ENCODE assay signal across 27 cellular contexts in the genomic region with DNA sequence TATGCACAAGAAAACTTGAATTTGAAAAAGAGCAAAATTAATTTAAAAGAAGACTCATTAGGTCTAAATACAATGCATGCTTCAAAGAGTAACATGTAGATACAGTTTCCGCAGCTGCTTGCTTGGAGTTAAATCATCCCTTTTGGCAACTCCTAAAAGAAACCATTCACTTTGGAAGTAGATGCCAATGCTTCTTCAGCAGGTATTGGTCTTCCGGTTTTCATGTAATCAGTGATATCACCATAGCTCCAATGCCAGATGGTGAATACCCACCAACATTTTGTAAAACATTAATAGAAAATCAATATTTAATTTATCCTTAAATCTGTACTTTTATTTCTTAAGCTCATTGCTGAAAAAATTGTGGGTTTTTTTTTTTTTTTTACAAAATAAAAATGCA.
"Had no signal": no experiment of that assay in that cellular context is flagged by ENCODE, and none has a peak within 500 bp of the region (broad histone marks: within the 10 kb centered on the region; RNA-seq: fewer than 3 reads in every experiment).

No MANE protein-coding gene starts in this region.

- H3K4me3 ChIP-seq: stomach, suprapubic skin, testis, thoracic aorta, thyroid gland, tibial artery, tibial nerve, transverse colon, upper lobe of left lung, upper lobe of right lung, uterus, vagina had no signal

- H3K36me3 ChIP-seq: stomach, suprapubic skin, thoracic aorta, thyroid gland, tibial artery, tibial nerve, transverse colon, upper lobe of left lung, upper lobe of right lung, uterus, vagina had no signal

- DNase-seq: stimulated activated CD4-positive, alpha-beta T cell treated with anti-CD3 and anti-CD28 coated beads, Interleukin-2, amount 100 ng/mL, for 48 hours; stimulated activated CD4-positive, alpha-beta T cell treated with anti-CD3 and anti-CD28 coated beads, Interleukin-4, amount 100 ng/mL, for 1 hour; stimulated activated CD4-positive, alpha-beta T cell treated with anti-CD3 and anti-CD28 coated beads, Interleukin-4, amount 100 ng/mL, for 24 hours; stimulated activated CD4-positive, alpha-beta T cell treated with anti-CD3 and anti-CD28 coated beads, Interleukin-4, amount 100 ng/mL, for 4 hours; stimulated activated CD8-positive, alpha-beta memory T cell treated with anti-CD3 and anti-CD28 coated beads, Interleukin-4, amount 100 ng/mL, for 48 hours; stimulated activated naive B cell treated with anti-CD40 and anti-IgM and Interleukin-4, amounts not matched to agents 10 μg/mL and 1 μg/mL and 100 μg/mL, for 72 hours; stimulated activated naive CD4-positive, alpha-beta T cell; stimulated activated naive CD4-positive, alpha-beta T cell treated with Interleukin-2 at 50 U/mL for 16 hours; stimulated activated naive CD8-positive, alpha-beta T cell treated with anti-CD3 and anti-CD28 coated beads, Interleukin-15, amount 100 ng/mL, for 72 hours; stimulated activated naive CD8-positive, alpha-beta T cell treated with anti-CD3 and anti-CD28 coated beads, Interleukin-15, Interleukin-2, amounts not matched to agents 100 U/mL and 50 U/mL, for 24 hours; stomach; substantia nigra; testis; thyroid gland; tibial artery; transverse colon; trophoblast cell; upper lobe of left lung; upper lobe of right lung; uterus had no signal

- FAIRE-seq: urothelium cell line had no signal

- H3K27me3 ChIP-seq: stomach, suprapubic skin, testis, thyroid gland, tibial artery, tibial nerve, transverse colon, upper lobe of left lung, upper lobe of right lung, uterus, vagina had no signal

- H3K4me1 ChIP-seq: stomach, suprapubic skin, testis, thyroid gland, tibial artery, tibial nerve, transverse colon, upper lobe of left lung, upper lobe of right lung, uterus, vagina had no signal

- H3K9me3 ChIP-seq: stomach, testis, thoracic aorta, thyroid gland, tibial artery, tibial nerve, upper lobe of left lung, upper lobe of right lung, uterus, vagina had no signal

- H3K27ac ChIP-seq: stomach, suprapubic skin, testis, thoracic aorta, thyroid gland, tibial artery, tibial nerve, transverse colon, upper lobe of left lung, upper lobe of right lung, uterus, vagina had no signal

- ATAC-seq: stimulated activated effector memory CD8-positive, alpha-beta T cell treated with anti-CD3 and anti-CD28 coated beads, Interleukin-12 subunit alpha, Interleukin-12 subunit beta, amount 100 ng/mL, for 72 hours; stimulated activated memory B cell treated with anti-CD40 and anti-IgM and Interleukin-4, amounts not matched to agents 10 μg/mL and 1 μg/mL and 100 μg/mL, for 72 hours; stimulated activated naive B cell treated with anti-CD40 and anti-IgM and Interleukin-4, amounts not matched to agents 10 μg/mL and 1 μg/mL and 100 μg/mL, for 72 hours; stimulated activated naive CD8-positive, alpha-beta T cell treated with anti-CD3 and anti-CD28 coated beads, Interleukin-15, amount 100 ng/mL, for 72 hours; stimulated activated naive CD8-positive, alpha-beta T cell treated with anti-CD3 and anti-CD28 coated beads, Interleukin-15, Interleukin-2, amounts not matched to agents 100 U/mL and 50 U/mL, for 24 hours; upper lobe of right lung had no signal
